In genomic region chr16:2926660-2927646, GRCh38 we compare ENCODE assay signal across 1 cellular context.
TF ChIP-seq lines count a peak whose summit lies in the region.

No MANE protein-coding gene starts in this region.

TF ChIP-seq in HepG2, 621 proteins besides CTCF, POLR2A, EP300 and RAD21 (continued from another document and continues in another):
- TF ChIP-seq RERE (CRISPR knock-in tag; IDR thresholded peaks at IDR 0.05; ENCODE audit: low read depth) (no peak), ZNF30 (CRISPR knock-in tag; IDR thresholded peaks at IDR 0.05) (no peak), ZNF260 (CRISPR knock-in tag; IDR thresholded peaks at IDR 0.05; ENCODE audit: borderline replicate concordance, low read depth) (no peak), MXD3 (CRISPR knock-in tag; IDR thresholded peaks at IDR 0.05) (no peak), CREM (IDR thresholded peaks at IDR 0.05) (no peak), CREM (CRISPR knock-in tag; IDR thresholded peaks at IDR 0.05) (no peak), U2AF1 (optimal IDR thresholded peaks at IDR 0.05; ENCODE audit: low read depth, low read length) (no peak), ZNF644 (CRISPR knock-in tag; IDR thresholded peaks at IDR 0.05; ENCODE audit: low read depth) (no peak), ZFP37 (CRISPR knock-in tag; IDR thresholded peaks at IDR 0.05; ENCODE audit: borderline replicate concordance) (no peak), ZNF24 (IDR thresholded peaks at IDR 0.05) (no peak), ZNF792 (CRISPR knock-in tag; IDR thresholded peaks at IDR 0.05) (0 out of 2 replicates have a peak, but pooled peaks have one; percentile 37), TBX2 (CRISPR knock-in tag; IDR thresholded peaks at IDR 0.05; ENCODE audit: borderline replicate concordance) (no peak), LBX2 (CRISPR knock-in tag; IDR thresholded peaks at IDR 0.05; ENCODE audit: borderline replicate concordance) (no peak), ZNF331 (CRISPR knock-in tag; IDR thresholded peaks at IDR 0.05) (no peak), CREB1 (IDR thresholded peaks at IDR 0.05) (peak; percentile 65; the same call in 1 of the 2 replicates), CREB1 (CRISPR knock-in tag; IDR thresholded peaks at IDR 0.05) (peak; percentile 66), NR0B2 (CRISPR knock-in tag; IDR thresholded peaks at IDR 0.05) (no peak), MED1 (CRISPR knock-in tag; IDR thresholded peaks at IDR 0.05) (peak; percentile 24; the same call in 1 of the 2 replicates), KDM6A (CRISPR knock-in tag; IDR thresholded peaks at IDR 0.05; ENCODE audit: low read depth) (no peak), ZFP90 (CRISPR knock-in tag; IDR thresholded peaks at IDR 0.05; ENCODE audit: borderline replicate concordance) (0 out of 2 replicates have a peak, but pooled peaks have one; percentile 39), PAXIP1 (CRISPR knock-in tag; conservative IDR thresholded peaks at IDR 0.05) (no peak), ZSCAN22 (CRISPR knock-in tag; IDR thresholded peaks at IDR 0.05) (no peak), NFE2L1 (CRISPR knock-in tag; IDR thresholded peaks at IDR 0.05; ENCODE audit: borderline replicate concordance) (no peak), RAD51 (IDR thresholded peaks at IDR 0.05; ENCODE audit: borderline replicate concordance) (no peak), SALL1 (CRISPR knock-in tag; IDR thresholded peaks at IDR 0.05) (peak; percentile 53; the same call in 1 of the 2 replicates), CBX5 (CRISPR knock-in tag; IDR thresholded peaks at IDR 0.05; ENCODE audit: borderline replicate concordance) (no peak), DMAP1 (CRISPR knock-in tag; IDR thresholded peaks at IDR 0.05) (no peak), ZNF776 (CRISPR knock-in tag; IDR thresholded peaks at IDR 0.05) (no peak), SUZ12 (IDR thresholded peaks at IDR 0.05; ENCODE audit: low read depth, low read length) (no peak), SETDB1 (CRISPR knock-in tag; IDR thresholded peaks at IDR 0.05; ENCODE audit: borderline replicate concordance) (no peak), TBX3 (IDR thresholded peaks at IDR 0.05; ENCODE audit: borderline replicate concordance) (no peak), HIVEP1 (CRISPR knock-in tag; IDR thresholded peaks at IDR 0.05) (no peak), ZIK1 (CRISPR knock-in tag; IDR thresholded peaks at IDR 0.05; ENCODE audit: borderline replicate concordance, low read depth) (no peak), ZNF121 (CRISPR knock-in tag; IDR thresholded peaks at IDR 0.05) (no peak), ZBTB4 (CRISPR knock-in tag; IDR thresholded peaks at IDR 0.05; ENCODE audit: borderline replicate concordance) (no peak), MAFK (conservative IDR thresholded peaks at IDR 0.05 in 1 of 2, IDR thresholded peaks at IDR 0.05 in 1 of 2; ENCODE audit: low read length in 2 of 2) (peak in 1 of 2 experiments; percentile 24; a peak in 1 of 4 replicates), YEATS4 (CRISPR knock-in tag; IDR thresholded peaks at IDR 0.05; ENCODE audit: borderline replicate concordance) (no peak), REXO4 (CRISPR knock-in tag; IDR thresholded peaks at IDR 0.05; ENCODE audit: borderline replicate concordance) (no peak), ZBTB10 (CRISPR knock-in tag; IDR thresholded peaks at IDR 0.05; ENCODE audit: borderline replicate concordance) (no peak), SIN3B (IDR thresholded peaks at IDR 0.05; ENCODE audit: low read length) (no peak), ZNF34 (CRISPR knock-in tag; IDR thresholded peaks at IDR 0.05; ENCODE audit: borderline replicate concordance) (no peak), TSC22D2 (CRISPR knock-in tag; IDR thresholded peaks at IDR 0.05; ENCODE audit: borderline replicate concordance) (no peak), ZNF18 (CRISPR knock-in tag; IDR thresholded peaks at IDR 0.05; ENCODE audit: insufficient replicate concordance) (no peak), AGO2 (optimal IDR thresholded peaks at IDR 0.05; ENCODE audit: low read depth, low read length) (no peak), CENPBD1 (CRISPR knock-in tag; IDR thresholded peaks at IDR 0.05; ENCODE audit: borderline replicate concordance, low read depth) (no peak), SSRP1 (CRISPR knock-in tag; IDR thresholded peaks at IDR 0.05) (no peak), NCOA2 (CRISPR knock-in tag; IDR thresholded peaks at IDR 0.05) (no peak), CERS6 (CRISPR knock-in tag; IDR thresholded peaks at IDR 0.05) (no peak), RELA (CRISPR knock-in tag; IDR thresholded peaks at IDR 0.05) (no peak)
